In the genomic region with DNA sequence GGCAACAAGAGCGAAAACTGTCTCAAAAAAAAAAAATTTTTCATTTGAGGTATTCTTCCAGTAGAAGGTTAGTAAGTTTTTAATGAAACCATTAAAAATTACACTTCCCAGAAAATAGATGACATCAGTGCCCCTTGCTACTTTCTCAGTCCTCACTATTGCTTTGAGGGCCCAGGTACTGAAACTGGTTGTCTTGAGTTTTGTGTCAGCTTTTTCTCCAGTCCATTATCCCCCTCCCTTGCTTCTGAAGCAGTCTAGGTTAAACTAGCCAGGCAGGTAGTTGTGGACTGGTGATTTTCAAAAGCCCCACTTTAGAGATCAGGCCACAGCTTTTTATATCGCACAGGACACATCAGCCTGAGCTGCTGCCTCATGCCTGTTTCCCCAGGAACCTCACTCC, we compare ENCODE assay signal across 17 cellular contexts. TPM values are rescaled to one million over a fixed set of nuclear protein-coding genes. Genes with fewer than 3 reads are reported as not detected.
DNase-seq lines count a peak whose midpoint lies in the region; ATAC-seq and TF ChIP-seq lines count a peak whose summit lies in the region.
"Had no signal": no experiment of that assay in that cellular context is flagged by ENCODE, and none has a peak within 500 bp of the region (broad histone marks: within the 10 kb centered on the region; RNA-seq: fewer than 3 reads in every experiment).

No MANE protein-coding gene starts in this region.

- CTCF ChIA-PET in activated CD8-positive, alpha-beta memory T cell treated with anti-CD3 and anti-CD28 coated beads, Interleukin-2, amount 10 ng/mL, durations not matched to agents 7 days and 5 days (lab: Charles Lee), result interaction anchor here (0.5 kb wide), 1 partner anchor 109 kb away, joined by 3 read pairs; no protein-coding TSS in a partner anchor

- peak overlapping the region; percentile 5 for H3K27ac Mint-ChIP-seq in activated CD8-positive, alpha-beta memory T cell treated with anti-CD3 and anti-CD28 coated beads, Interleukin-2, amount 10 ng/mL, durations not matched to agents 7 days and 5 days
- peak overlapping the region; percentile 49 for H3K27ac Mint-ChIP-seq in activated T-helper 17 cell treated with anti-CD3 and anti-CD28 coated beads, Interleukin-2, amount 50 U/mL, for 72 hours
- peak overlapping the region; percentile 58 for H3K27ac Mint-ChIP-seq in stimulated activated memory B cell treated with anti-CD40 and anti-IgM and Interleukin-4, amounts not matched to agents 10 μg/mL and 1 μg/mL and 100 μg/mL, for 72 hours

- no peak for DNase-seq in activated CD8-positive, alpha-beta memory T cell treated with anti-CD3 and anti-CD28 coated beads, Interleukin-2, amount 10 ng/mL, durations not matched to agents 7 days and 5 days
- no peak for DNase-seq in activated CD8-positive, alpha-beta memory T cell treated with anti-CD3 and anti-CD28 coated beads, Interleukin-2, amount 50 U/mL, for 48 hours
- DNase-seq in GM13976 (ENCODE audit: low spot score), result peak; percentile 53
- DNase-seq: DND-41, GOT3, KBM-7, NCI-H1048, NCI-H146, NCI-H2081, NCI-H510A treated with DMSO at 0.1 percent for 48 hours, NCI-H82, Right ventricle myocardium superior had no signal

- H3K4me3 Mint-ChIP-seq in activated CD8-positive, alpha-beta memory T cell treated with anti-CD3 and anti-CD28 coated beads, Interleukin-2, amount 10 ng/mL, durations not matched to agents 7 days and 5 days, result no peak overlapping the region
- H3K4me3 Mint-ChIP-seq in activated T-helper 17 cell treated with anti-CD3 and anti-CD28 coated beads, Interleukin-2, amount 50 U/mL, for 72 hours, result no peak overlapping the region
- H3K4me3 Mint-ChIP-seq in stimulated activated memory B cell treated with anti-CD40 and anti-IgM and Interleukin-4, amounts not matched to agents 10 μg/mL and 1 μg/mL and 100 μg/mL, for 72 hours, result no peak overlapping the region

- peaks cover 33% of the 10 kb centered on the region for H3K36me3 Mint-ChIP-seq in activated CD8-positive, alpha-beta memory T cell treated with anti-CD3 and anti-CD28 coated beads, Interleukin-2, amount 10 ng/mL, durations not matched to agents 7 days and 5 days
- H3K36me3 Mint-ChIP-seq in activated T-helper 17 cell treated with anti-CD3 and anti-CD28 coated beads, Interleukin-2, amount 50 U/mL, for 72 hours (ENCODE audit: low read depth), result peaks cover 83% of the 10 kb centered on the region
- H3K36me3 Mint-ChIP-seq in stimulated activated memory B cell treated with anti-CD40 and anti-IgM and Interleukin-4, amounts not matched to agents 10 μg/mL and 1 μg/mL and 100 μg/mL, for 72 hours, result peaks cover 37% of the 10 kb centered on the region

- TF ChIP-seq CTCF in GM13976 (IDR thresholded peaks at IDR 0.05; ENCODE audit: borderline replicate concordance, control extremely low read depth, extremely low read depth, insufficient read depth, missing control alignments), result no peak

- H3K27me3 Mint-ChIP-seq in activated CD8-positive, alpha-beta memory T cell treated with anti-CD3 and anti-CD28 coated beads, Interleukin-2, amount 10 ng/mL, durations not matched to agents 7 days and 5 days, result no peaks in the 10 kb centered on the region
- no peaks in the 10 kb centered on the region for H3K27me3 Mint-ChIP-seq in activated T-helper 17 cell treated with anti-CD3 and anti-CD28 coated beads, Interleukin-2, amount 50 U/mL, for 72 hours
- H3K27me3 Mint-ChIP-seq in stimulated activated memory B cell treated with anti-CD40 and anti-IgM and Interleukin-4, amounts not matched to agents 10 μg/mL and 1 μg/mL and 100 μg/mL, for 72 hours, result no peaks in the 10 kb centered on the region

- H3K4me1 Mint-ChIP-seq in activated CD8-positive, alpha-beta memory T cell treated with anti-CD3 and anti-CD28 coated beads, Interleukin-2, amount 10 ng/mL, durations not matched to agents 7 days and 5 days, result peaks cover 20% of the 10 kb centered on the region
- H3K4me1 Mint-ChIP-seq in activated T-helper 17 cell treated with anti-CD3 and anti-CD28 coated beads, Interleukin-2, amount 50 U/mL, for 72 hours, result peaks cover 7% of the 10 kb centered on the region
- peaks cover 49% of the 10 kb centered on the region for H3K4me1 Mint-ChIP-seq in stimulated activated memory B cell treated with anti-CD40 and anti-IgM and Interleukin-4, amounts not matched to agents 10 μg/mL and 1 μg/mL and 100 μg/mL, for 72 hours

- in situ Hi-C loops in GM13976 (cut with MboI; ENCODE audit: low sequenced_read_pairs, unreplicated experiment), result no loop called here

- H3K9me3 Mint-ChIP-seq in activated CD8-positive, alpha-beta memory T cell treated with anti-CD3 and anti-CD28 coated beads, Interleukin-2, amount 10 ng/mL, durations not matched to agents 7 days and 5 days (ENCODE audit: low read depth), result no peaks in the 10 kb centered on the region
- no peaks in the 10 kb centered on the region for H3K9me3 Mint-ChIP-seq in activated T-helper 17 cell treated with anti-CD3 and anti-CD28 coated beads, Interleukin-2, amount 50 U/mL, for 72 hours
- no peaks in the 10 kb centered on the region for H3K9me3 Mint-ChIP-seq in stimulated activated memory B cell treated with anti-CD40 and anti-IgM and Interleukin-4, amounts not matched to agents 10 μg/mL and 1 μg/mL and 100 μg/mL, for 72 hours

- no peak for ATAC-seq in activated CD8-positive, alpha-beta memory T cell treated with anti-CD3 and anti-CD28 coated beads, Interleukin-2, amount 10 ng/mL, durations not matched to agents 7 days and 5 days
- ATAC-seq in activated T-helper 17 cell treated with anti-CD3 and anti-CD28 coated beads, Interleukin-2, amount 50 U/mL, for 72 hours (replicated peaks), result peak; percentile 69
- ATAC-seq in stimulated activated memory B cell treated with anti-CD40 and anti-IgM and Interleukin-4, amounts not matched to agents 10 μg/mL and 1 μg/mL and 100 μg/mL, for 72 hours, result peak; percentile 58
- ATAC-seq in HG02852 (IDR thresholded peaks at IDR 0.05; ENCODE audit: unreplicated experiment) (no peak), esophagus mucosa (no peak)

RNA-seq across cellular contexts. Expression of gene SMCR8, which starts 10.9 kb away (rescaled TPM):
- total RNA-seq in activated CD8-positive, alpha-beta memory T cell treated with anti-CD3 and anti-CD28 coated beads, Interleukin-2, amount 10 ng/mL, durations not matched to agents 7 days and 5 days, result 10 to 100 TPM; 27.5 to 31.3 TPM
- 10 to 100 TPM; 21.7 to 25.5 TPM for total RNA-seq in activated T-helper 17 cell treated with anti-CD3 and anti-CD28 coated beads, Interleukin-2, amount 50 U/mL, for 72 hours
- 8.6 TPM for total RNA-seq in esophagus mucosa

RNA-seq across cellular contexts. Expression of gene TOP3A, which starts 11.2 kb away (rescaled TPM):
- total RNA-seq in activated CD8-positive, alpha-beta memory T cell treated with anti-CD3 and anti-CD28 coated beads, Interleukin-2, amount 10 ng/mL, durations not matched to agents 7 days and 5 days, result 10 to 100 TPM; 75.9 to 78.4 TPM
- total RNA-seq in activated T-helper 17 cell treated with anti-CD3 and anti-CD28 coated beads, Interleukin-2, amount 50 U/mL, for 72 hours, result 10 to 100 TPM; 69.7 to 81.6 TPM
- total RNA-seq in esophagus mucosa, result 23.8 TPM

RNA-seq across cellular contexts. Expression of gene SHMT1, which starts 37.3 kb away (rescaled TPM):
- total RNA-seq in activated CD8-positive, alpha-beta memory T cell treated with anti-CD3 and anti-CD28 coated beads, Interleukin-2, amount 10 ng/mL, durations not matched to agents 7 days and 5 days, result 10 to 100 TPM; 60.3 to 66.5 TPM
- total RNA-seq in activated T-helper 17 cell treated with anti-CD3 and anti-CD28 coated beads, Interleukin-2, amount 50 U/mL, for 72 hours, result 10 to 100 TPM; 47.0 to 85.6 TPM
- total RNA-seq in esophagus mucosa, result 67.1 TPM

RNA-seq across cellular contexts. Expression of gene EVPLL, which starts 51.5 kb away (rescaled TPM):
- total RNA-seq in activated CD8-positive, alpha-beta memory T cell treated with anti-CD3 and anti-CD28 coated beads, Interleukin-2, amount 10 ng/mL, durations not matched to agents 7 days and 5 days, result not detected
- total RNA-seq in activated T-helper 17 cell treated with anti-CD3 and anti-CD28 coated beads, Interleukin-2, amount 50 U/mL, for 72 hours, result not detected
- 5.3 TPM for total RNA-seq in esophagus mucosa
- total RNA-seq: M059J, Right ventricle myocardium superior had no signal

Comparison
In these comparisons a context has a peak if more than half of its experiments do, and no peak if none do; other contexts are left out.
1. ATAC-seq: peak in activated T-helper 17 cell treated with anti-CD3 and anti-CD28 coated beads, Interleukin-2, amount 50 U/mL, for 72 hours (single experiment) and stimulated activated memory B cell treated with anti-CD40 and anti-IgM and Interleukin-4, amounts not matched to agents 10 μg/mL and 1 μg/mL and 100 μg/mL, for 72 hours (single experiment); none in activated CD8-positive, alpha-beta memory T cell treated with anti-CD3 and anti-CD28 coated beads, Interleukin-2, amount 10 ng/mL, durations not matched to agents 7 days and 5 days (single experiment), HG02852 (single experiment) and esophagus mucosa (single experiment).
2. H3K27ac Mint-ChIP-seq: peak in every context shown above with its lines; median percentile 58 in stimulated activated memory B cell treated with anti-CD40 and anti-IgM and Interleukin-4, amounts not matched to agents 10 μg/mL and 1 μg/mL and 100 μg/mL, for 72 hours; 49 in activated T-helper 17 cell treated with anti-CD3 and anti-CD28 coated beads, Interleukin-2, amount 50 U/mL, for 72 hours; 5 in activated CD8-positive, alpha-beta memory T cell treated with anti-CD3 and anti-CD28 coated beads, Interleukin-2, amount 10 ng/mL, durations not matched to agents 7 days and 5 days.